Comparison of ENCODE assay signal across 28 cellular contexts in the genomic region with DNA sequence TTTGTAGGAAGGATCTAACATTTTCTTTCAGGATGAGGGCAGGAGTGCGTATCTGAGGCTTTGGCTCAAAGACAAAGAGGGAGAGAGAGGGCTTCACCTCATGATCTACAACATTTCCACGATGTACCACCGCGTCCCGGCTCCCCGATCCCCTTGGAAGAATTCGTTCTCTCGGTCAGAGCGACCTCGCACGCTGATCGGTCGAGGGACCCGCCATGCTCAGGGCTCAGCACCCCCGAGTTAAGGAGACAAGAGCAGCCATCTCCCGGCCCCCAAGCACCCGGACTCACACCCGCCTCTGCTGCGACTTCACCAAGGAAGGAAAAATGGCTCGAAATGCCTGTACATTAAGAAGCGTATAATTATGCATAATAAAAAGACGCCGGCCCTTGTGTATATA.
"Had no signal": no experiment of that assay in that cellular context is flagged by ENCODE, and none has a peak within 500 bp of the region (broad histone marks: within the 10 kb centered on the region; RNA-seq: fewer than 3 reads in every experiment).

No MANE protein-coding gene starts in this region.

- H3K27ac Mint-ChIP-seq: immature natural killer cell; mesothelial cell of epicardium; natural killer cell; nephron progenitor cell; stimulated activated effector memory CD8-positive, alpha-beta T cell treated with anti-CD3 and anti-CD28 coated beads, Interleukin-12 subunit alpha, Interleukin-12 subunit beta, amount 100 ng/mL, for 72 hours; stimulated activated naive CD8-positive, alpha-beta T cell treated with anti-CD3 and anti-CD28 coated beads, Interleukin-15, Interleukin-2, amounts not matched to agents 100 ng/mL and 50 ng/mL, for 24 hours had no signal

- H3K4me3 ChIP-seq: heart left ventricle, left lung, lung, prostate gland, skin epidermis, suprapubic skin, thoracic aorta, tibial artery had no signal

- H3K27ac ChIP-seq: heart left ventricle, left lung, neutrophil, parathyroid adenoma, prostate gland, skin epidermis, suprapubic skin, thoracic aorta, tibial artery had no signal

- H3K9me3 Mint-ChIP-seq: immature natural killer cell; mesothelial cell of epicardium; natural killer cell; stimulated activated effector memory CD8-positive, alpha-beta T cell treated with anti-CD3 and anti-CD28 coated beads, Interleukin-12 subunit alpha, Interleukin-12 subunit beta, amount 100 ng/mL, for 72 hours; stimulated activated naive CD8-positive, alpha-beta T cell treated with anti-CD3 and anti-CD28 coated beads, Interleukin-15, Interleukin-2, amounts not matched to agents 100 ng/mL and 50 ng/mL, for 24 hours had no signal

- H3K4me3 Mint-ChIP-seq: immature natural killer cell; mesothelial cell of epicardium; naive B cell; natural killer cell; nephron progenitor cell; stimulated activated effector memory CD8-positive, alpha-beta T cell treated with anti-CD3 and anti-CD28 coated beads, Interleukin-12 subunit alpha, Interleukin-12 subunit beta, amount 100 ng/mL, for 72 hours; stimulated activated naive CD8-positive, alpha-beta T cell treated with anti-CD3 and anti-CD28 coated beads, Interleukin-15, Interleukin-2, amounts not matched to agents 100 ng/mL and 50 ng/mL, for 24 hours had no signal

- H3K36me3 ChIP-seq: heart left ventricle, left lung, neutrophil, prostate gland, suprapubic skin, thoracic aorta, tibial artery had no signal

- H3K36me3 Mint-ChIP-seq: immature natural killer cell; mesothelial cell of epicardium; naive B cell; natural killer cell; stimulated activated effector memory CD8-positive, alpha-beta T cell treated with anti-CD3 and anti-CD28 coated beads, Interleukin-12 subunit alpha, Interleukin-12 subunit beta, amount 100 ng/mL, for 72 hours had no signal

- H3K9me3 ChIP-seq: heart left ventricle, neutrophil, prostate gland, suprapubic skin, thoracic aorta, tibial artery had no signal

- DNase-seq: heart left ventricle; hypothalamus; immature natural killer cell; kidney; left colon; left lung; mesendoderm; naive B cell; natural killer cell; nephron progenitor cell; occipital lobe; retina; right cardiac atrium; stimulated activated CD4-positive, alpha-beta T cell treated with anti-CD3 and anti-CD28 coated beads, Interleukin-4, amount 100 ng/mL, for 24 hours; stimulated activated naive CD4-positive, alpha-beta T cell; tibial artery; trophoblast cell had no signal

- ATAC-seq: heart left ventricle; left colon; left lung; natural killer cell; right cardiac atrium; sciatic nerve; stimulated activated effector memory CD8-positive, alpha-beta T cell treated with anti-CD3 and anti-CD28 coated beads, Interleukin-12 subunit alpha, Interleukin-12 subunit beta, amount 100 ng/mL, for 72 hours had no signal

- H3K4me1 ChIP-seq: heart left ventricle, left lung, parathyroid adenoma, prostate gland, suprapubic skin, tibial artery had no signal

- H3K4me1 Mint-ChIP-seq: immature natural killer cell; naive B cell; natural killer cell; stimulated activated effector memory CD8-positive, alpha-beta T cell treated with anti-CD3 and anti-CD28 coated beads, Interleukin-12 subunit alpha, Interleukin-12 subunit beta, amount 100 ng/mL, for 72 hours had no signal
